In genomic region chr19:35716735-35716984, GRCh38 we compare ENCODE assay signal across 6 cellular contexts. TPM values are rescaled to one million over a fixed set of nuclear protein-coding genes. Genes with fewer than 3 reads are reported as not detected.
DNase-seq lines count a peak whose midpoint lies in the region; ATAC-seq and TF ChIP-seq lines count a peak whose summit lies in the region.

No MANE protein-coding gene starts in this region.

- TSS peak; percentile 13 for BruUV-seq in Calu3 (replicated peaks; lab: Mats Ljungman, UMichigan)

- peaks cover 30% of the 10 kb centered on the region for H3K4me1 Mint-ChIP-seq in Calu3 (ENCODE audit: low read depth, unreplicated experiment)
- H3K4me1 Mint-ChIP-seq in osteocyte (ENCODE audit: unreplicated experiment): peaks cover 26% of the 10 kb centered on the region

- H3K27ac Mint-ChIP-seq in Calu3 (ENCODE audit: unreplicated experiment) (peak overlapping the region; percentile 45), osteocyte (ENCODE audit: unreplicated experiment) (peak overlapping the region; percentile 98)

- H3K27me3 Mint-ChIP-seq in Calu3 (ENCODE audit: unreplicated experiment) (peaks cover 29% of the 10 kb centered on the region), osteocyte (ENCODE audit: unreplicated experiment) (no peaks in the 10 kb centered on the region)

- CTCF ChIA-PET in Calu3 (lab: Charles Lee): no interaction called here

- DNase-seq in Calu3: no peak
- no peak for DNase-seq in osteocyte (ENCODE audit: extremely low spot score, unreplicated experiment)
- DNase-seq in NCI-H146 (lab: John Stamatoyannopoulos, UW): no peak
- DNase-seq in medulla oblongata (ENCODE audit: extremely low spot score): no peak

- intact Hi-C loops in Calu3 (cut with micrococcal nuclease; ENCODE audit: unreplicated experiment): loop anchor here (2.0 kb wide), 1 partner anchor 162 kb away; no protein-coding TSS in a partner anchor

- peak overlapping the region; percentile 77 for H3K4me3 Mint-ChIP-seq in Calu3 (ENCODE audit: low read depth, unreplicated experiment)
- peak overlapping the region; percentile 91 for H3K4me3 Mint-ChIP-seq in osteocyte (ENCODE audit: unreplicated experiment)

- H3K9me3 Mint-ChIP-seq in Calu3 (ENCODE audit: low read depth, unreplicated experiment): no peaks in the 10 kb centered on the region
- no peaks in the 10 kb centered on the region for H3K9me3 Mint-ChIP-seq in osteocyte (ENCODE audit: unreplicated experiment)

- H3K36me3 Mint-ChIP-seq in Calu3 (ENCODE audit: insufficient read depth, unreplicated experiment) (peaks cover 56% of the 10 kb centered on the region), osteocyte (ENCODE audit: unreplicated experiment) (peaks cover 6% of the 10 kb centered on the region)

- TF ChIP-seq CTCF in Calu3 (IDR thresholded peaks at IDR 0.05; ENCODE audit: unreplicated experiment): no peak
- TF ChIP-seq CTCF in osteocyte (IDR thresholded peaks at IDR 0.05): no peak

- peak; percentile 7 for ATAC-seq in HG03045 (IDR thresholded peaks at IDR 0.05; ENCODE audit: unreplicated experiment)

- H3K27ac ChIP-seq in cingulate gyrus (ENCODE audit: low read depth, low read length): peak overlapping the region; percentile 90

RNA-seq across cellular contexts. Expression of gene KMT2B, which starts 1.1 kb away (rescaled TPM):
- total RNA-seq in Calu3 (2022): 65.2 and 65.3 TPM in 2 replicates
- 45.1 and 45.3 TPM in 2 replicates for total RNA-seq in osteocyte

RNA-seq across cellular contexts. Expression of gene ZBTB32, which starts 12.3 kb away (rescaled TPM):
- total RNA-seq in Calu3 (2022): not detected in 2 replicates
- not detected in 2 replicates for total RNA-seq in osteocyte

RNA-seq across cellular contexts. Expression of gene IGFLR1, which starts 25.6 kb away (rescaled TPM):
- 9.2 and 9.9 TPM in 2 replicates for total RNA-seq in Calu3 (2022)
- 2.3 and 3.1 TPM in 2 replicates for total RNA-seq in osteocyte

RNA-seq across cellular contexts. Expression of gene U2AF1L4, which starts 28.6 kb away (rescaled TPM):
- total RNA-seq in Calu3 (2022) (15.1 and 16.2 TPM in 2 replicates), osteocyte (35.9 and 44.9 TPM in 2 replicates)

RNA-seq across cellular contexts. Expression of gene PSENEN, which starts 28.8 kb away (rescaled TPM):
- 114 and 126 TPM in 2 replicates for total RNA-seq in Calu3 (2022)
- total RNA-seq in osteocyte: 71.4 and 72.6 TPM in 2 replicates
